ENCODE assay signal across 29 cellular contexts in genomic region chr14:90544971-90545370, GRCh38.
DNase-seq lines count a peak whose midpoint lies in the region; ATAC-seq and TF ChIP-seq lines count a peak whose summit lies in the region.
"Had no signal": no experiment of that assay in that cellular context is flagged by ENCODE, and none has a peak within 500 bp of the region (broad histone marks: within the 10 kb centered on the region; RNA-seq: fewer than 3 reads in every experiment).

No MANE protein-coding gene starts in this region.

- H3K27ac ChIP-seq in rectal smooth muscle tissue (ENCODE audit: low read depth, low read length) (peak overlapping the region; percentile 90), aorta (ENCODE audit: low read depth in 1 of 2, low read length in 2 of 2) (peak overlapping the region; percentile 57 to 77)
- H3K27ac ChIP-seq: 22Rv1, colonic mucosa, hepatocyte, SJSA1 had no signal

- no peak overlapping the region for H3K9ac ChIP-seq in rectal smooth muscle tissue (ENCODE audit: low read length)

- H3K4me1 ChIP-seq in rectal smooth muscle tissue (ENCODE audit: control insufficient read depth, insufficient read depth, low read length) (peaks cover 31% of the 10 kb centered on the region), aorta (ENCODE audit: control insufficient read depth in 1 of 2, insufficient read depth in 2 of 2, low read length in 2 of 2) (no peaks in the 10 kb centered on the region)
- H3K4me1 ChIP-seq: colonic mucosa, SJSA1 had no signal

- H3K9me3 ChIP-seq in aorta (ENCODE audit: control insufficient read depth, low read length): no peaks in the 10 kb centered on the region
- H3K9me3 ChIP-seq: colonic mucosa, SJSA1 had no signal

- no peaks in the 10 kb centered on the region for H3K27me3 ChIP-seq in rectal smooth muscle tissue (ENCODE audit: control insufficient read depth, insufficient read depth, low read length)
- no peaks in the 10 kb centered on the region for H3K27me3 ChIP-seq in aorta (ENCODE audit: control insufficient read depth in 1 of 2, insufficient read depth in 2 of 2, low read length in 1 of 2)
- H3K27me3 ChIP-seq: colonic mucosa, hepatocyte, SJSA1 had no signal

- intact Hi-C loops in Right ventricle myocardium superior (cut with DNase I) (no loop called here), cardiac septum (cut with DNase I) (no loop called here), aorta (cut with DNase I) (loop anchor here in 1 of 2 donors (5.0 to 10.0 kb wide), 2 partner anchors 130 to 143 kb away; no protein-coding TSS in a partner anchor)

- ATAC-seq in Right ventricle myocardium superior (ENCODE audit: poor library complexity) (no peak), aorta (ENCODE audit: low FRiP score) (no peak)
- ATAC-seq: activated T-cell treated with anti-CD3 and anti-CD28 coated beads, Interleukin-2, amount 50 U/mL, for 72 hours; CD8-positive, alpha-beta T cell; effector memory CD8-positive, alpha-beta T cell; left lobe of liver; naive thymus-derived CD4-positive, alpha-beta T cell; T-cell had no signal

- peaks cover 19% of the 10 kb centered on the region for H3K4me1 Mint-ChIP-seq in glutamatergic neuron (ENCODE audit: low read depth, unreplicated experiment)
- H3K4me1 Mint-ChIP-seq: naive thymus-derived CD4-positive, alpha-beta T cell; T-cell had no signal

- no peak for TF ChIP-seq CTCF in glutamatergic neuron (IDR thresholded peaks at IDR 0.05; ENCODE audit: partially characterized antibody, unreplicated experiment)

- WGBS in aorta, 2 donors: 88 to 91% methylated on average over 8 of the region's 8 CpGs

- H3K36me3 Mint-ChIP-seq in glutamatergic neuron (ENCODE audit: unreplicated experiment): no peaks in the 10 kb centered on the region
- H3K36me3 Mint-ChIP-seq: CD8-positive, alpha-beta T cell; naive thymus-derived CD4-positive, alpha-beta T cell; T-cell had no signal

- H3K27me3 Mint-ChIP-seq in glutamatergic neuron (ENCODE audit: unreplicated experiment): peaks cover 14% of the 10 kb centered on the region
- H3K27me3 Mint-ChIP-seq: naive thymus-derived CD4-positive, alpha-beta T cell; T-cell had no signal

- peak overlapping the region; percentile 11 for H3K27ac Mint-ChIP-seq in glutamatergic neuron (ENCODE audit: unreplicated experiment)
- H3K27ac Mint-ChIP-seq: activated T-cell treated with anti-CD3 and anti-CD28 coated beads, Interleukin-2, amount 50 U/mL, for 72 hours; CD8-positive, alpha-beta T cell; effector memory CD8-positive, alpha-beta T cell; mesothelial cell of epicardium; naive thymus-derived CD4-positive, alpha-beta T cell; T-cell had no signal

- H3K36me3 ChIP-seq in rectal smooth muscle tissue (ENCODE audit: control insufficient read depth, insufficient read depth, low read length): no peaks in the 10 kb centered on the region
- no peaks in the 10 kb centered on the region for H3K36me3 ChIP-seq in aorta (ENCODE audit: control insufficient read depth in 1 of 2, insufficient read depth in 2 of 2, low read length in 1 of 2)
- H3K36me3 ChIP-seq: colonic mucosa, SJSA1 had no signal

- H3K4me3 Mint-ChIP-seq in glutamatergic neuron (ENCODE audit: unreplicated experiment): no peak overlapping the region
- H3K4me3 Mint-ChIP-seq: activated T-cell treated with anti-CD3 and anti-CD28 coated beads, Interleukin-2, amount 50 U/mL, for 72 hours; CD8-positive, alpha-beta T cell; effector memory CD8-positive, alpha-beta T cell; mesothelial cell of epicardium; naive thymus-derived CD4-positive, alpha-beta T cell; T-cell had no signal

- peaks cover 9% of the 10 kb centered on the region for H3K9me3 Mint-ChIP-seq in glutamatergic neuron (ENCODE audit: unreplicated experiment)
- H3K9me3 Mint-ChIP-seq: activated T-cell treated with anti-CD3 and anti-CD28 coated beads, Interleukin-2, amount 50 U/mL, for 72 hours; CD8-positive, alpha-beta T cell; effector memory CD8-positive, alpha-beta T cell; naive thymus-derived CD4-positive, alpha-beta T cell; T-cell had no signal

- no peak overlapping the region for H3K4me3 ChIP-seq in rectal smooth muscle tissue (ENCODE audit: low read length)
- H3K4me3 ChIP-seq in aorta (ENCODE audit: low read length in 2 of 2): no peak overlapping the region
- H3K4me3 ChIP-seq: colonic mucosa, hepatocyte, SJSA1, smooth muscle cell had no signal

- DNase-seq in Right ventricle myocardium superior (peak; percentile 13), cardiac septum (ENCODE audit: low spot score) (no peak), glutamatergic neuron (no peak), aorta (peak; percentile 32 to 37), DMS79 (lab: John Stamatoyannopoulos, UW) (no peak), NCI-H2029 (lab: John Stamatoyannopoulos, UW) (no peak), LoVo (ENCODE audit: low spot score) (no peak)
- DNase-seq: activated CD4-positive, alpha-beta T cell treated with anti-CD3 and anti-CD28 coated beads, Interleukin-2, amount 50 U/mL, for 4 hours; activated naive CD4-positive, alpha-beta T cell; activated T-cell treated with anti-CD3 and anti-CD28 coated beads, Interleukin-2, amount 50 U/mL, for 72 hours; CD8-positive, alpha-beta T cell; colonic mucosa; DMS 273 treated with DMSO at 0.1 percent for 48 hours; effector memory CD8-positive, alpha-beta T cell; foreskin fibroblast; H7; KG1; naive thymus-derived CD4-positive, alpha-beta T cell; NCI-H1417 treated with DMSO at 0.1 percent for 48 hours; NCI-H2081 treated with DMSO at 0.1 percent for 48 hours; NCI-H226; T-cell had no signal

Comparison
In these comparisons a context has a peak if more than half of its experiments do, and no peak if none do; other contexts are left out.
1. DNase-seq: peak in Right ventricle myocardium superior (single experiment) and aorta (2 of 2); none in cardiac septum (single experiment), glutamatergic neuron (single experiment), DMS79 (single experiment), NCI-H2029 (single experiment) and LoVo (single experiment).